In the genomic region with DNA sequence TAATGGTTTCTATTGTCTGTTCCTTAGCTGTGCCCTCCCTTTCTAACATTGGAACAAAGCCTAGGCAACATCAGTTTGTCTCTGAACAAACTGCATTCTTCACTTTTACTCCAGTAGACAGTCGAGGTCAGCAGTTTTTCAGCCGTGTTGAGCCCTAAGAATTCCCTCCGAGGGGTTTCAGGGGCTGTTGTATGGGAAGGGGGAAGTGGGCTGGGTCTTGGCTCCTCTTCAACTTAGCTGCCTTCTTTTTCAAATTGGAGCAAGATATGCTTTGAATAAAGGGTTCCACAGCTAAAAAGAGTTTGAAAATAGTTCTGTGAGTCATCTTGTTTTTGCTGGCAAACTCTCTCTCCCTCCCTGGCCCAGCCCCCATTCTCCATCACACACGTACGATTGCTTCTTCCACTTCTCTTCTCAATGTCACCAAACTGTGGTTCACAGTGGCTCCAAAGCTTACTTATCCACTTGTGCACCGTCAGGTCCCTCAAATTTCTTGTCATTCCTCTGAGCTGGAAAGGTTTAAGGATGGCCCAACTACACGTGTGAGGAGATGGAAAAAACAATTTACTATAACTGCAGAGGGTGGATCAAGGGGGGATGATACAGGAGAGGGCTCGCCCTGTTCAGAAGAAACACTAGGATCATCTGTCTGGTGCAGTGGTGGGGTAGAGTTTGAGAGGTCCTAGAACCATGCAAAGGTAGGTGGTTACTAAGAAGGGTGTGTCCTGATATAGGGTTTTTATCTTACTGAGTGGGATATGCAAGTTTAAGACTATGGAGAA, we compare ENCODE assay signal across 12 cellular contexts. TPM values are rescaled to one million over a fixed set of nuclear protein-coding genes. Genes with fewer than 3 reads are reported as not detected.
DNase-seq lines count a peak whose midpoint lies in the region; ATAC-seq, FAIRE-seq and TF ChIP-seq lines count a peak whose summit lies in the region.
"Had no signal": no experiment of that assay in that cellular context is flagged by ENCODE, and none has a peak within 500 bp of the region (broad histone marks: within the 10 kb centered on the region; RNA-seq: fewer than 3 reads in every experiment).

No MANE protein-coding gene starts in this region.

- no peak overlapping the region for H3K9ac ChIP-seq in keratinocyte (ENCODE audit: control insufficient read depth, extremely low read depth, insufficient read depth, low read length)

- CTCF ChIA-PET in activated CD4-positive, alpha-beta memory T cell treated with anti-CD3 and anti-CD28 coated beads for 36 hours (lab: Charles Lee) = no interaction called here

- no peak overlapping the region for H3K27ac Mint-ChIP-seq in activated CD4-positive, alpha-beta memory T cell treated with anti-CD3 and anti-CD28 coated beads for 36 hours
- H3K27ac Mint-ChIP-seq: activated T-cell treated with anti-CD3 and anti-CD28 coated beads, Interleukin-2, amount 50 U/mL, for 72 hours had no signal

- peak overlapping the region; percentile 35 for H3K4me2 ChIP-seq in keratinocyte (ENCODE audit: control insufficient read depth, extremely low read depth, insufficient read depth, low read depth, low read length)

- no peaks in the 10 kb centered on the region for H3K9me1 ChIP-seq in keratinocyte (ENCODE audit: control insufficient read depth, extremely low read depth, insufficient read depth, low read length)

- H3K36me3 Mint-ChIP-seq in activated CD4-positive, alpha-beta memory T cell treated with anti-CD3 and anti-CD28 coated beads for 36 hours = peaks cover 2% of the 10 kb centered on the region

- peaks cover 3% of the 10 kb centered on the region for H3K27me3 Mint-ChIP-seq in activated CD4-positive, alpha-beta memory T cell treated with anti-CD3 and anti-CD28 coated beads for 36 hours

- TF ChIP-seq CTCF in left ventricle myocardium inferior (IDR thresholded peaks at IDR 0.05; ENCODE audit: borderline replicate concordance) = no peak
- TF ChIP-seq CTCF in keratinocyte (optimal IDR thresholded peaks at IDR 0.05 in 1 of 3, IDR thresholded peaks at IDR 0.05 in 1 of 3, conservative IDR thresholded peaks at IDR 0.05 in 1 of 3; ENCODE audit: extremely low read depth in 1 of 3, insufficient read depth in 2 of 3, low read length in 3 of 3) = no peak
- TF ChIP-seq CTCF in uterus (IDR thresholded peaks at IDR 0.05) = no peak

- peaks cover 7% of the 10 kb centered on the region for H3K9me3 Mint-ChIP-seq in activated CD4-positive, alpha-beta memory T cell treated with anti-CD3 and anti-CD28 coated beads for 36 hours

- DNase-seq in left ventricle myocardium inferior (no peak), Right ventricle myocardium superior (no peak), brain pericyte (ENCODE audit: low read depth, low spot score) (peak; percentile 46), keratinocyte (ENCODE audit: low read depth, low spot score) (no peak), uterus (peak; percentile 38 to 70), NCI-H2029 (lab: John Stamatoyannopoulos, UW) (no peak)
- no peak for DNase-seq in activated CD4-positive, alpha-beta memory T cell treated with anti-CD3 and anti-CD28 coated beads for 36 hours
- DNase-seq: activated T-cell treated with anti-CD3 and anti-CD28 coated beads, Interleukin-2, amount 50 U/mL, for 72 hours; NCI-H1930; occipital lobe had no signal

- no peak overlapping the region for H3K4me3 Mint-ChIP-seq in activated CD4-positive, alpha-beta memory T cell treated with anti-CD3 and anti-CD28 coated beads for 36 hours

- H4K20me1 ChIP-seq in keratinocyte (ENCODE audit: control insufficient read depth, extremely low read depth, insufficient read depth, low read length) = no peaks in the 10 kb centered on the region

- peaks cover 6% of the 10 kb centered on the region for H3K4me1 ChIP-seq in left ventricle myocardium inferior
- H3K4me1 ChIP-seq in keratinocyte (ENCODE audit: control insufficient read depth, extremely low read depth, insufficient read depth, low read length) = peaks cover 4% of the 10 kb centered on the region
- peaks cover 0 to 3% of the 10 kb centered on the region in 2 donors for H3K4me1 ChIP-seq in uterus

- no peak for TF ChIP-seq POLR2A in uterus (IDR thresholded peaks at IDR 0.05)

- peaks cover 3% of the 10 kb centered on the region for H3K9me3 ChIP-seq in left ventricle myocardium inferior (replicated peaks)
- no peaks in the 10 kb centered on the region for H3K9me3 ChIP-seq in keratinocyte (ENCODE audit: control insufficient read depth, low read depth, low read length)
- no peaks in the 10 kb centered on the region for H3K9me3 ChIP-seq in uterus

- dilution Hi-C loops in keratinocyte (cut with MboI; ENCODE audit: extremely low pct_ligation_motif_present, low sequenced_read_pairs) = no loop called here

- H3K4me3 ChIP-seq in left ventricle myocardium inferior (peak overlapping the region; percentile 0), keratinocyte (ENCODE audit: control insufficient read depth in 2 of 3, extremely low read depth in 1 of 3, insufficient read depth in 2 of 3, low read depth in 1 of 3, low read length in 3 of 3) (no peak overlapping the region), uterus (peak overlapping the region in 1 of 2 donors; percentile 7)

- intact Hi-C loops in left ventricle myocardium inferior (cut with micrococcal nuclease) = no loop called here
- intact Hi-C loops in Right ventricle myocardium superior (cut with DNase I) = no loop called here
- intact Hi-C loops in uterus (cut with DNase I; ENCODE audit: low total_unique reads) = no loop called here
- intact Hi-C loops in activated CD4-positive, alpha-beta memory T cell treated with anti-CD3 and anti-CD28 coated beads for 36 hours (cut with micrococcal nuclease) = no loop called here

- no peak overlapping the region for H2AFZ ChIP-seq in keratinocyte (ENCODE audit: control insufficient read depth, low read length)

- no peaks in the 10 kb centered on the region for H3K27me3 ChIP-seq in left ventricle myocardium inferior (ENCODE audit: low read depth)
- H3K27me3 ChIP-seq in keratinocyte (ENCODE audit: control insufficient read depth, extremely low read depth, insufficient read depth, low read length) = no peaks in the 10 kb centered on the region
- no peaks in the 10 kb centered on the region for H3K27me3 ChIP-seq in uterus

- POLR2A ChIA-PET in activated CD4-positive, alpha-beta memory T cell treated with anti-CD3 and anti-CD28 coated beads for 36 hours (lab: Charles Lee) = no interaction called here

- H3K36me3 ChIP-seq in left ventricle myocardium inferior = no peaks in the 10 kb centered on the region
- H3K36me3 ChIP-seq in keratinocyte (ENCODE audit: control insufficient read depth in 2 of 2, extremely low read depth in 1 of 2, insufficient read depth in 2 of 2, low read length in 2 of 2) = no peaks in the 10 kb centered on the region
- H3K36me3 ChIP-seq in uterus = no peaks in the 10 kb centered on the region

- H3K27ac ChIP-seq in left ventricle myocardium inferior (replicated peaks) = peak overlapping the region; percentile 18
- no peak overlapping the region for H3K27ac ChIP-seq in keratinocyte (ENCODE audit: control insufficient read depth, insufficient read depth, low read length)
- peak overlapping the region; percentile 73 to 80 for H3K27ac ChIP-seq in uterus
- H3K27ac ChIP-seq: VCaP had no signal

- ATAC-seq in Right ventricle myocardium superior (ENCODE audit: poor library complexity) (no peak), HG02840 (IDR thresholded peaks at IDR 0.05; ENCODE audit: low FRiP score, unreplicated experiment) (no peak)
- ATAC-seq: activated T-cell treated with anti-CD3 and anti-CD28 coated beads, Interleukin-2, amount 50 U/mL, for 72 hours had no signal

- H3K4me1 Mint-ChIP-seq in activated CD4-positive, alpha-beta memory T cell treated with anti-CD3 and anti-CD28 coated beads for 36 hours (ENCODE audit: low read depth) = peaks cover 5% of the 10 kb centered on the region

- H3K79me2 ChIP-seq in keratinocyte (ENCODE audit: control insufficient read depth, insufficient read depth, low read length) = no peaks in the 10 kb centered on the region

- peak; percentile 74 for FAIRE-seq in keratinocyte (lab: Jason Lieb, UNC)

RNA-seq across cellular contexts. Expression of a gene that starts 9.2 kb away (rescaled TPM):
- total RNA-seq in left ventricle myocardium inferior (2.6 TPM), Right ventricle myocardium superior (2.4 TPM), uterus (10 to 100 TPM in 2 of 4 donors, 1 to 10 TPM in 2; 2.4 to 50.5 (median 17.8) TPM)
- 0.27 to 0.68 TPM (median 0.34 TPM) in 3 replicates for polyA plus RNA-seq in keratinocyte
- polyA plus RNA-seq in keratinocyte (2011; ENCODE audit: low read depth) = 1.6 TPM
- polyA plus RNA-seq in keratinocyte (2011; cell fraction: cytosol; rRNA removed) = 0.30 and 0.39 TPM in 2 replicates
- polyA plus RNA-seq in keratinocyte (2011; cell fraction: nucleus; rRNA removed) = 0.67 and 0.71 TPM in 2 replicates
- 0.26 and 1.4 TPM in 2 replicates for polyA plus RNA-seq in keratinocyte (2012; ENCODE audit: low replicate concordance)
- polyA minus RNA-seq in keratinocyte = 0.30 to 3.6 TPM (median 0.49 TPM) in 3 replicates
- not detected for polyA minus RNA-seq in keratinocyte (2011; cell fraction: cytosol; rRNA and poly(A)+ RNA removed)
- 1.1 and 1.6 TPM in 2 replicates for polyA minus RNA-seq in keratinocyte (2011; cell fraction: nucleus; rRNA and poly(A)+ RNA removed)
- total RNA-seq in activated CD4-positive, alpha-beta memory T cell treated with anti-CD3 and anti-CD28 coated beads for 36 hours = under 1 TPM; 0.51 to 0.76 TPM

Comparison
In these comparisons a context has a peak if more than half of its experiments do, and no peak if none do; other contexts are left out.
1. DNase-seq: peak in brain pericyte (single experiment) and uterus (2 of 2); none in left ventricle myocardium inferior (single experiment), Right ventricle myocardium superior (single experiment), keratinocyte (single experiment), NCI-H2029 (single experiment) and activated CD4-positive, alpha-beta memory T cell treated with anti-CD3 and anti-CD28 coated beads for 36 hours (single experiment).